Comparison of ENCODE assay signal across 1 cellular context in the genomic region with DNA sequence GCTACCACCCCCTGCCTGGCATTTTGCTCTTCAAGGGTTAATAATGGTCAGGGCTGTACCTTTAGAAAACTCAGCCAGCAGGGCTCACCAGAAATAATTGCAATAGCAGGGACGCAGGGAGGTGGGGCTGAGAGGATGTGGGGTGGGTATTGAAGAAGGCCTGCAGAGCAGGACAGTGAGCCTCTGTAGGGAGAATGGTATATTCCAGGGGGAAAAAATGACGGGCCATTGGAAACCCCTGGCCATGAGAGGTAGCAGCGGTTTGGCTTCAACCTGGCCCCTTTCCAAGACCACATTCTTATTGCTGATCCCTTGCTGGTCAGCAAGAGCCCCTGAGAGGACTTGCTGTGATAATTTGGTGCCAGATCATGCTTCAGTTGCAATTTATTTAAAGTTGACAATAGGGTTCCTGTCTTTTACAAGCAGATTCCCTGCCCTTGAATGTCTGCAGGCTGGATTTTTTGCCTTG.
TF ChIP-seq lines count a peak whose summit lies in the region.

No MANE protein-coding gene starts in this region.

TF ChIP-seq in H1, 55 proteins besides CTCF, POLR2A, EP300 and RAD21:
- no peak for TF ChIP-seq RXRA (IDR thresholded peaks at IDR 0.05; ENCODE audit: insufficient read depth, low read depth, low read length)
- TF ChIP-seq TCF12 (IDR thresholded peaks at IDR 0.05; ENCODE audit: low read depth, low read length): no peak
- no peak for TF ChIP-seq BCL11A (IDR thresholded peaks at IDR 0.05; ENCODE audit: low read depth in 2 of 2, low read length in 2 of 2)
- no peak for TF ChIP-seq SRF (IDR thresholded peaks at IDR 0.05; ENCODE audit: low read depth, low read length)
- no peak for TF ChIP-seq POLR2AphosphoS5 (IDR thresholded peaks at IDR 0.05; ENCODE audit: low read depth, low read length)
- no peak for TF ChIP-seq GABPA (IDR thresholded peaks at IDR 0.05; ENCODE audit: borderline replicate concordance, insufficient read depth, low read length)
- TF ChIP-seq ZNF274 (IDR thresholded peaks at IDR 0.05; ENCODE audit: borderline replicate concordance, extremely low read depth, low read length): no peak
- no peak for TF ChIP-seq RNF2 (IDR thresholded peaks at IDR 0.05; ENCODE audit: borderline replicate concordance, low read depth, low read length, missing control alignments, poor library complexity, severe bottlenecking)
- TF ChIP-seq MAFK (IDR thresholded peaks at IDR 0.05; ENCODE audit: low read depth, low read length): no peak
- no peak for TF ChIP-seq ASH2L (IDR thresholded peaks at IDR 0.05; ENCODE audit: low read length)
- TF ChIP-seq CREB1 (IDR thresholded peaks at IDR 0.05): no peak
- TF ChIP-seq, protein P1, sequence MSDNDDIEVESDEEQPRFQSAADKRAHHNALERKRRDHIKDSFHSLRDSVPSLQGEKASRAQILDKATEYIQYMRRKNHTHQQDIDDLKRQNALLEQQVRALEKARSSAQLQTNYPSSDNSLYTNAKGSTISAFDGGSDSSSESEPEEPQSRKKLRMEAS (IDR thresholded peaks at IDR 0.05): no peak
- no peak for TF ChIP-seq SIX5 (IDR thresholded peaks at IDR 0.05; ENCODE audit: low read depth, low read length)
- no peak for TF ChIP-seq TEAD4 (IDR thresholded peaks at IDR 0.05; ENCODE audit: low read depth, low read length)
